Comparison of ENCODE assay signal across 8 cellular contexts in genomic region chr13:19633340-19634128, GRCh38. TPM values are rescaled to one million over a fixed set of nuclear protein-coding genes. Genes with fewer than 3 reads are reported as not detected.
DNase-seq lines count a peak whose midpoint lies in the region; ATAC-seq, FAIRE-seq and TF ChIP-seq lines count a peak whose summit lies in the region.

A gene with protein sequence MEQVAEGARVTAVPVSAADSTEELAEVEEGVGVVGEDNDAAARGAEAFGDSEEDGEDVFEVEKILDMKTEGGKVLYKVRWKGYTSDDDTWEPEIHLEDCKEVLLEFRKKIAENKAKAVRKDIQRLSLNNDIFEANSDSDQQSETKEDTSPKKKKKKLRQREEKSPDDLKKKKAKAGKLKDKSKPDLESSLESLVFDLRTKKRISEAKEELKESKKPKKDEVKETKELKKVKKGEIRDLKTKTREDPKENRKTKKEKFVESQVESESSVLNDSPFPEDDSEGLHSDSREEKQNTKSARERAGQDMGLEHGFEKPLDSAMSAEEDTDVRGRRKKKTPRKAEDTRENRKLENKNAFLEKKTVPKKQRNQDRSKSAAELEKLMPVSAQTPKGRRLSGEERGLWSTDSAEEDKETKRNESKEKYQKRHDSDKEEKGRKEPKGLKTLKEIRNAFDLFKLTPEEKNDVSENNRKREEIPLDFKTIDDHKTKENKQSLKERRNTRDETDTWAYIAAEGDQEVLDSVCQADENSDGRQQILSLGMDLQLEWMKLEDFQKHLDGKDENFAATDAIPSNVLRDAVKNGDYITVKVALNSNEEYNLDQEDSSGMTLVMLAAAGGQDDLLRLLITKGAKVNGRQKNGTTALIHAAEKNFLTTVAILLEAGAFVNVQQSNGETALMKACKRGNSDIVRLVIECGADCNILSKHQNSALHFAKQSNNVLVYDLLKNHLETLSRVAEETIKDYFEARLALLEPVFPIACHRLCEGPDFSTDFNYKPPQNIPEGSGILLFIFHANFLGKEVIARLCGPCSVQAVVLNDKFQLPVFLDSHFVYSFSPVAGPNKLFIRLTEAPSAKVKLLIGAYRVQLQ (plus strand): TSS chr13:19633659. CDS start chr13:19633749, 90 bp downstream.

- H3K27me3 Mint-ChIP-seq in T-helper 1 cell treated with Interleukin-12 subunit alpha and Interleukin-12 subunit beta and Interleukin-4 antibody, amounts not matched to agents 30 μg/mL and 1 μg/mL, for 36 hours (ENCODE audit: low read depth): no peaks in the 10 kb centered on the region

- intact Hi-C loops in left ventricle myocardium superior (cut with micrococcal nuclease) (no loop called here), psoas muscle (cut with DNase I) (loop anchor here in 1 of 2 donors (10.0 kb wide), 1 partner anchor 151 kb away; the partner anchor contains the start of gene PSPC1)

- no peak for FAIRE-seq in urothelium cell line (lab: Jason Lieb, UNC)

- no peaks in the 10 kb centered on the region for H3K36me3 ChIP-seq in psoas muscle (ENCODE audit: insufficient read depth in 1 of 2, low read depth in 1 of 2)

- peaks cover 15% of the 10 kb centered on the region for H3K4me1 ChIP-seq in psoas muscle

- H3K4me3 ChIP-seq in psoas muscle: peak within 1 kb of the TSS; percentile 89

- DNase-seq in GM13977 (ENCODE audit: low spot score) (peak; percentile 96), NCI-H1694 (lab: John Stamatoyannopoulos, UW) (peak; percentile 83), amygdala (lab: John Stamatoyannopoulos, UW) (peak; percentile 66 to 97 (median 90)), left ventricle myocardium superior (peak; percentile 95), psoas muscle (peak; percentile 94 to 95), urothelium cell line (ENCODE audit: low spot score) (peak; percentile 93)

- H3K9me3 Mint-ChIP-seq in T-helper 1 cell treated with Interleukin-12 subunit alpha and Interleukin-12 subunit beta and Interleukin-4 antibody, amounts not matched to agents 30 μg/mL and 1 μg/mL, for 36 hours: peaks cover 8% of the 10 kb centered on the region

- in situ Hi-C loops in GM13977 (cut with MboI; ENCODE audit: low pct_unique_long_range_greater_than_20kb, low sequenced_read_pairs, unreplicated experiment): no loop called here

- H3K4me3 Mint-ChIP-seq in T-helper 1 cell treated with Interleukin-12 subunit alpha and Interleukin-12 subunit beta and Interleukin-4 antibody, amounts not matched to agents 30 μg/mL and 1 μg/mL, for 36 hours: peak within 1 kb of the TSS; percentile 100

- H3K27ac ChIP-seq in psoas muscle: peak within 1 kb of the TSS; percentile 87

- TF ChIP-seq CTCF in GM13977 (IDR thresholded peaks at IDR 0.05; ENCODE audit: extremely low read depth, insufficient read depth, missing control alignments): no peak
- TF ChIP-seq CTCF in psoas muscle (IDR thresholded peaks at IDR 0.05): no peak

- H3K4me1 Mint-ChIP-seq in T-helper 1 cell treated with Interleukin-12 subunit alpha and Interleukin-12 subunit beta and Interleukin-4 antibody, amounts not matched to agents 30 μg/mL and 1 μg/mL, for 36 hours (ENCODE audit: low read depth): peaks cover 18% of the 10 kb centered on the region

- peak; percentile 98 for ATAC-seq in HG02884 (IDR thresholded peaks at IDR 0.05; ENCODE audit: unreplicated experiment)
- peak; percentile 99 for ATAC-seq in left ventricle myocardium superior
- ATAC-seq in psoas muscle: peak; percentile 99

- H3K9me3 ChIP-seq in psoas muscle: no peaks in the 10 kb centered on the region

- H3K36me3 Mint-ChIP-seq in T-helper 1 cell treated with Interleukin-12 subunit alpha and Interleukin-12 subunit beta and Interleukin-4 antibody, amounts not matched to agents 30 μg/mL and 1 μg/mL, for 36 hours (ENCODE audit: low read depth): peaks cover 9% of the 10 kb centered on the region

- H3K27me3 ChIP-seq in psoas muscle (ENCODE audit: insufficient read depth in 3 of 3, low read length in 2 of 3): no peaks in the 10 kb centered on the region

- 0% methylated on average over 67 to 68 of the region's 68 CpGs for WGBS in psoas muscle, 3 donors

- peak within 1 kb of the TSS; percentile 98 for H3K27ac Mint-ChIP-seq in T-helper 1 cell treated with Interleukin-12 subunit alpha and Interleukin-12 subunit beta and Interleukin-4 antibody, amounts not matched to agents 30 μg/mL and 1 μg/mL, for 36 hours

RNA-seq across cellular contexts. Expression of the gene that starts here (rescaled TPM):
- total RNA-seq in left ventricle myocardium superior (29.2 TPM), psoas muscle (10 to 100 TPM in 3 of 4 donors, 1 to 10 TPM in 1; 9.2 to 15.6 (median 13.3) TPM)
- 10 to 100 TPM in 1 of 3 donors, 1 to 10 TPM in 2; 9.0 to 20.6 (median 9.9) TPM for polyA plus RNA-seq in psoas muscle

Comparison
In these comparisons a context has a peak if more than half of its experiments do, and no peak if none do; other contexts are left out.
1. Peak in every context shown above with its lines: DNase-seq, ATAC-seq, H3K4me3 ChIP-seq and H3K27ac ChIP-seq.